In the genomic region with DNA sequence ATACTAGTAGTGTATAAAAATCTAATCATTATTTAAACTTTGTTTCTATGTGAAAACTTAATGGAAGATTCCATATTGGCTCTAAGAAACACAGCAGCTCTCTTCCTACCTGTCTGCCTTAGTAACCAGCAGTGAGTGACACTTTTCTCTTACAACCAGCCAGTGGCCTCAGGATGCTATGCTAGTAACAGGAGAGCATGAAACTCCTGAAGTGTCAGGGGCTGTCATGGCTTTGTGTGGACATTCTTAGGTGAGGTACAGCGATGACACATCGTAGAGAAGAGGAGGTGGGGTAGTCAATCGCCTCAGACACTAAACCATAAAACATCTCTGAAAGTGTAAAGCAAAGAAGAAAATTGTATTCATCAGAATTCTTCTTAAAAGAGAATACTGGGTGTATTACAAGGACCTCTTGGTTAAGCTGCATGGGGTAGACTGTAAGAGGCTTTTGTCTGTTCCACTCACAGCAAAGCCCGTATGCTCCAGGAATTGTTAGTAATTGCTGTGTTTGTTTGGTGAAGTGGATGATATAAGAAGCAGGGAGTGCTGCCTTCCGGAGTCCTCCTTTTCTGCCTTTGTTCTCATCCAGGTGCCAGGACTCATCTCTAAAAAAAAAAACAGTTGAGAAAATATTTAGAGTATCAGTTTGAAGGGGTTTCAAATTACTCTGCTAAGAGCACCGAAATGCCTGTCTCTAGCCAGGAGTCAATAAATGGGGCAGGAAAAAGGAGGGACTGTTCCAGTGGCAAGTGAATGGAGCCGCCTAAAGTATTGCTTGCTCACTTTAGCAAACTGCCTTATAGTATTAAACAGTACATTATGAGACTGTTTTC, we compare ENCODE assay signal across 16 cellular contexts.
DNase-seq lines count a peak whose midpoint lies in the region; TF ChIP-seq lines count a peak whose summit lies in the region.
"Had no signal": no experiment of that assay in that cellular context is flagged by ENCODE, and none has a peak within 500 bp of the region (broad histone marks: within the 10 kb centered on the region; RNA-seq: fewer than 3 reads in every experiment).

No MANE protein-coding gene starts in this region.

- H3K4me3 Mint-ChIP-seq in endodermal cell (no peak overlapping the region), chondrocyte (ENCODE audit: unreplicated experiment) (no peak overlapping the region)
- H3K4me3 Mint-ChIP-seq: activated CD4-positive, alpha-beta memory T cell treated with anti-CD3 and anti-CD28 coated beads, Interleukin-2, amount 10 ng/mL, durations not matched to agents 7 days and 5 days; CD8-positive, alpha-beta memory T cell; HFFc6 had no signal

- no peaks in the 10 kb centered on the region for H3K9me3 ChIP-seq in endodermal cell (ENCODE audit: control insufficient read depth, low read length)
- H3K9me3 ChIP-seq: A549, pancreas had no signal

- H3K4me3 ChIP-seq in endodermal cell (ENCODE audit: low read length), result no peak overlapping the region
- H3K4me3 ChIP-seq: A549, pancreas had no signal

- no peaks in the 10 kb centered on the region for H3K27me3 Mint-ChIP-seq in endodermal cell (ENCODE audit: insufficient read depth)
- H3K27me3 Mint-ChIP-seq in chondrocyte (ENCODE audit: low read depth), result no peaks in the 10 kb centered on the region
- H3K27me3 Mint-ChIP-seq: activated CD4-positive, alpha-beta memory T cell treated with anti-CD3 and anti-CD28 coated beads, Interleukin-2, amount 10 ng/mL, durations not matched to agents 7 days and 5 days; CD8-positive, alpha-beta memory T cell had no signal

- no peaks in the 10 kb centered on the region for H3K36me3 ChIP-seq in endodermal cell (ENCODE audit: control insufficient read depth, insufficient read depth, low read length)
- H3K36me3 ChIP-seq: pancreas had no signal

- H3K36me3 Mint-ChIP-seq in endodermal cell (ENCODE audit: low read depth), result no peaks in the 10 kb centered on the region
- no peaks in the 10 kb centered on the region for H3K36me3 Mint-ChIP-seq in chondrocyte (ENCODE audit: low read depth)
- H3K36me3 Mint-ChIP-seq: CD8-positive, alpha-beta memory T cell had no signal

- TF ChIP-seq CTCF in endodermal cell (conservative IDR thresholded peaks at IDR 0.05), result no peak
- TF ChIP-seq CTCF in chondrocyte (IDR thresholded peaks at IDR 0.05), result no peak

- no peaks in the 10 kb centered on the region for H3K4me1 ChIP-seq in endodermal cell (ENCODE audit: control insufficient read depth, insufficient read depth, low read length)
- H3K4me1 ChIP-seq: A549, pancreas had no signal

- no peaks in the 10 kb centered on the region for H3K27me3 ChIP-seq in endodermal cell (ENCODE audit: control insufficient read depth, insufficient read depth, low read length, poor library complexity, severe bottlenecking)
- H3K27me3 ChIP-seq: pancreas had no signal

- H3K4me1 Mint-ChIP-seq in endodermal cell, result peaks cover 8% of the 10 kb centered on the region
- H3K4me1 Mint-ChIP-seq in chondrocyte (ENCODE audit: low read depth), result no peaks in the 10 kb centered on the region
- H3K4me1 Mint-ChIP-seq: activated CD4-positive, alpha-beta memory T cell treated with anti-CD3 and anti-CD28 coated beads, Interleukin-2, amount 10 ng/mL, durations not matched to agents 7 days and 5 days; CD8-positive, alpha-beta memory T cell had no signal

- peaks cover 2% of the 10 kb centered on the region for H3K9me3 Mint-ChIP-seq in endodermal cell
- no peaks in the 10 kb centered on the region for H3K9me3 Mint-ChIP-seq in chondrocyte (ENCODE audit: low read depth)

- H3K27ac ChIP-seq in endodermal cell (ENCODE audit: low read depth, low read length), result no peak overlapping the region
- H3K27ac ChIP-seq: A549, pancreas had no signal

- H3K27ac Mint-ChIP-seq in endodermal cell (no peak overlapping the region), chondrocyte (ENCODE audit: unreplicated experiment) (no peak overlapping the region)
- H3K27ac Mint-ChIP-seq: activated CD4-positive, alpha-beta memory T cell treated with anti-CD3 and anti-CD28 coated beads, Interleukin-2, amount 10 ng/mL, durations not matched to agents 7 days and 5 days; CD8-positive, alpha-beta memory T cell; HFFc6 had no signal

- no peak overlapping the region for H3K9ac ChIP-seq in endodermal cell (ENCODE audit: extremely low read depth, low read length, poor library complexity, severe bottlenecking)

- DNase-seq in DMS153 (lab: John Stamatoyannopoulos, UW), result peak; percentile 99
- DNase-seq in NCI-H1436 (lab: John Stamatoyannopoulos, UW), result peak; percentile 87
- peak; percentile 37 for DNase-seq in NCI-H446 treated with DMSO at 0.1 percent for 48 hours (lab: John Stamatoyannopoulos, UW)
- DNase-seq in endodermal cell, result peak; percentile 51
- no peak for DNase-seq in chondrocyte (ENCODE audit: low spot score)
- no peak for DNase-seq in activated gamma-delta T cell (lab: John Stamatoyannopoulos, UW)
- no peak for DNase-seq in activated CD4-positive, alpha-beta T cell treated with anti-CD3 and anti-CD28 coated beads, Interleukin-2, amount 50 U/mL, for 1 hour
- no peak for DNase-seq in T-helper 1 cell
- DNase-seq: activated CD4-positive, alpha-beta memory T cell treated with anti-CD3 and anti-CD28 coated beads, Interleukin-2, amount 10 ng/mL, durations not matched to agents 7 days and 5 days; CD8-positive, alpha-beta memory T cell; effector CD4-positive, alpha-beta T cell; foreskin melanocyte; HFFc6; pancreas; T-helper 9 cell had no signal

- 36 to 79% methylated on average over 1 to 7 of the region's 7 CpGs for WGBS in endodermal cell (ENCODE audit: insufficient coverage in 1 of 2, insufficient read length in 1 of 2), 2 experiments

Comparison
In these comparisons a context has a peak if more than half of its experiments do, and no peak if none do; other contexts are left out.
1. DNase-seq: peak in DMS153 (single experiment), NCI-H1436 (single experiment), NCI-H446 treated with DMSO at 0.1 percent for 48 hours (single experiment) and endodermal cell (single experiment); none in chondrocyte (single experiment), activated gamma-delta T cell (single experiment), activated CD4-positive, alpha-beta T cell treated with anti-CD3 and anti-CD28 coated beads, Interleukin-2, amount 50 U/mL, for 1 hour (single experiment) and T-helper 1 cell (0 of 5).